In genomic region chr12:1533602-1534304, GRCh38 we compare ENCODE assay signal across 8 cellular contexts.
A peak's percentile ranks its signal among the peaks of the same experiment; 100 is the strongest.
DNase-seq lines count a peak whose midpoint lies in the region; ATAC-seq, FAIRE-seq and TF ChIP-seq lines count a peak whose summit lies in the region.

No MANE protein-coding gene starts in this region.

- TF ChIP-seq EP300 in HepG2 (IDR thresholded peaks at IDR 0.05; ENCODE audit: low read depth in 2 of 2, low read length in 2 of 2) (no peak), HepG2 (CRISPR knock-in tag; IDR thresholded peaks at IDR 0.05; ENCODE audit: borderline replicate concordance) (no peak)

- peaks cover 78% of the 10 kb centered on the region for H3K27me3 ChIP-seq in DOHH2 (ENCODE audit: control insufficient read depth, low read length)
- peaks cover 13 to 85% of the 10 kb centered on the region in 2 experiments; a peak in 4 of 5 replicates for H3K27me3 ChIP-seq in HepG2 (ENCODE audit: control insufficient read depth in 1 of 2, insufficient read depth in 2 of 2, low read length in 2 of 2)
- H3K27me3 ChIP-seq in PC-3 (ENCODE audit: low read length), result peaks cover 13% of the 10 kb centered on the region

- peaks cover 41% of the 10 kb centered on the region for H3K4me1 ChIP-seq in DOHH2 (ENCODE audit: control insufficient read depth, low read length)
- H3K4me1 ChIP-seq in HepG2 (ENCODE audit: insufficient read depth, low read length), result peaks cover 20% of the 10 kb centered on the region
- H3K4me1 ChIP-seq in PC-3 (ENCODE audit: insufficient read depth, low read length), result no peaks in the 10 kb centered on the region

- intact Hi-C loops in HepG2 (cut with micrococcal nuclease; ENCODE audit: unreplicated experiment), result no loop called here
- intact Hi-C loops in PC-3 (cut with micrococcal nuclease), result no loop called here

- H2AFZ ChIP-seq in HepG2 (ENCODE audit: low read length) (no peak overlapping the region), PC-3 (ENCODE audit: low read length) (no peak overlapping the region)

- POLR2A ChIA-PET in activated CD4-positive, alpha-beta T cell treated with anti-CD3 and anti-CD28 coated beads, Interleukin-2, amount 10 ng/mL, durations not matched to agents 7 days and 5 days (lab: Charles Lee), result no interaction called here
- POLR2A ChIA-PET in HepG2 (lab: Yijun Ruan, JAX) (no interaction called here), PC-3 (lab: Charles Lee; ENCODE audit: unreplicated experiment) (no interaction called here)

- H3K9me3 ChIP-seq in DOHH2 (ENCODE audit: control insufficient read depth, insufficient read depth, low read length), result no peaks in the 10 kb centered on the region
- H3K9me3 ChIP-seq in HepG2 (ENCODE audit: low read length), result no peaks in the 10 kb centered on the region
- H3K9me3 ChIP-seq in PC-3 (ENCODE audit: low read length), result no peaks in the 10 kb centered on the region

- TF ChIP-seq RAD21 in HepG2 (CRISPR knock-in tag; IDR thresholded peaks at IDR 0.05), result no peak

- no peak for TF ChIP-seq POLR2A in HepG2 (IDR thresholded peaks at IDR 0.05; ENCODE audit: insufficient read depth in 1 of 2, low read depth in 2 of 2, low read length in 2 of 2)

- H3K4me2 ChIP-seq in DOHH2 (ENCODE audit: low read length), result peak overlapping the region; percentile 59
- peak overlapping the region; percentile 30; the same call in 1 of the 2 replicates for H3K4me2 ChIP-seq in HepG2 (ENCODE audit: low read depth, low read length)
- no peak overlapping the region for H3K4me2 ChIP-seq in PC-3 (ENCODE audit: low read length)

- H3K4me3 ChIP-seq in DOHH2 (ENCODE audit: low read length) (peak overlapping the region; percentile 51), HepG2 (replicated peaks in 1 of 3; ENCODE audit: insufficient read depth in 1 of 3, low read depth in 2 of 3, low read length in 3 of 3) (peak overlapping the region in 1 of 3 experiments; percentile 27; a peak in 1 of 6 replicates), PC-3 (ENCODE audit: low read length) (no peak overlapping the region)

- no peak overlapping the region for H3K27ac ChIP-seq in DOHH2 (ENCODE audit: low read depth, low read length)
- no peak overlapping the region for H3K27ac ChIP-seq in HepG2 (ENCODE audit: extremely low read length, insufficient read depth, low read length)
- no peak overlapping the region for H3K27ac ChIP-seq in PC-3 (ENCODE audit: low read length)

- H3K4me3 Mint-ChIP-seq in activated CD4-positive, alpha-beta T cell treated with anti-CD3 and anti-CD28 coated beads, Interleukin-2, amount 10 ng/mL, durations not matched to agents 7 days and 5 days, result peak overlapping the region; percentile 25

- H3K9ac ChIP-seq in HepG2 (ENCODE audit: insufficient read depth, low read depth, low read length) (no peak overlapping the region), PC-3 (ENCODE audit: low read length) (no peak overlapping the region)

- ATAC-seq in HG03342 (IDR thresholded peaks at IDR 0.05; ENCODE audit: unreplicated experiment) (peak; percentile 50), HepG2 (peak; percentile 44), PC-3 (no peak)

- peak; percentile 14 for TF ChIP-seq CTCF in DOHH2 (IDR thresholded peaks at IDR 0.05; ENCODE audit: low read depth, low read length, poor library complexity, severe bottlenecking)
- no peak for TF ChIP-seq CTCF in HepG2 (CRISPR knock-in tag; IDR thresholded peaks at IDR 0.05)
- no peak for TF ChIP-seq CTCF in PC-3 (conservative IDR thresholded peaks at IDR 0.05; ENCODE audit: low read depth, low read length)

- H3K27ac Mint-ChIP-seq in activated CD4-positive, alpha-beta T cell treated with anti-CD3 and anti-CD28 coated beads, Interleukin-2, amount 10 ng/mL, durations not matched to agents 7 days and 5 days, result no peak overlapping the region

- no peaks in the 10 kb centered on the region for H3K9me2 ChIP-seq in DOHH2 (replicated peaks; ENCODE audit: control insufficient read depth, low read length)
- H3K9me2 ChIP-seq in PC-3 (replicated peaks; ENCODE audit: low read length), result no peaks in the 10 kb centered on the region

- H3F3A ChIP-seq in DOHH2 (ENCODE audit: control insufficient read depth, insufficient read depth) (peaks cover 6% of the 10 kb centered on the region), PC-3 (ENCODE audit: low read length, unreplicated experiment) (no peaks in the 10 kb centered on the region)

- no TSS peak for BruUV-seq in HepG2 (replicated peaks; lab: Mats Ljungman, UMichigan)
- no TSS peak for BruUV-seq in PC-3 (replicated peaks; lab: Mats Ljungman, UMichigan)

- CTCF ChIA-PET in activated CD4-positive, alpha-beta T cell treated with anti-CD3 and anti-CD28 coated beads, Interleukin-2, amount 10 ng/mL, durations not matched to agents 7 days and 5 days (lab: Charles Lee), result interaction anchor here (0.6 to 1.5 kb wide), 5 partner anchors 9 to 906 kb away, joined by 3 read pairs; no protein-coding TSS in a partner anchor
- CTCF ChIA-PET in HepG2 (lab: Yijun Ruan, JAX; ENCODE audit: low intra/inter-chr PET ratio, low total read pairs), result no interaction called here
- CTCF ChIA-PET in PC-3 (lab: Charles Lee), result no interaction called here

- no peaks in the 10 kb centered on the region for H3K36me3 Mint-ChIP-seq in activated CD4-positive, alpha-beta T cell treated with anti-CD3 and anti-CD28 coated beads, Interleukin-2, amount 10 ng/mL, durations not matched to agents 7 days and 5 days (ENCODE audit: low read depth)

- peaks cover 70% of the 10 kb centered on the region for H3K27me3 Mint-ChIP-seq in activated CD4-positive, alpha-beta T cell treated with anti-CD3 and anti-CD28 coated beads, Interleukin-2, amount 10 ng/mL, durations not matched to agents 7 days and 5 days

- no peak for FAIRE-seq in HepG2 (lab: Jason Lieb, UNC)

- H3K79me2 ChIP-seq in DOHH2 (ENCODE audit: control insufficient read depth, low read length), result no peaks in the 10 kb centered on the region
- H3K79me2 ChIP-seq in HepG2 (ENCODE audit: insufficient read depth, low read length), result no peaks in the 10 kb centered on the region
- H3K79me2 ChIP-seq in PC-3 (ENCODE audit: low read length), result no peaks in the 10 kb centered on the region

- H4K20me1 ChIP-seq in DOHH2 (ENCODE audit: control insufficient read depth, insufficient read depth, low read depth, low read length) (no peaks in the 10 kb centered on the region; the same call in none of the 2 replicates), HepG2 (ENCODE audit: insufficient read depth, low read length) (no peaks in the 10 kb centered on the region), PC-3 (ENCODE audit: low read length) (no peaks in the 10 kb centered on the region)

- DNase-seq in GM19240 (ENCODE audit: insufficient read length, low spot score) (peak; percentile 68), HepG2 (ENCODE audit: low spot score) (no peak), PC-3 (no peak), OCI-M2 (lab: John Stamatoyannopoulos, UW; ENCODE audit: unreplicated experiment) (no peak), C1 segment of cervical spinal cord (lab: John Stamatoyannopoulos, UW) (no peak)
- peak; percentile 60 for DNase-seq in activated CD4-positive, alpha-beta T cell treated with anti-CD3 and anti-CD28 coated beads, Interleukin-2, amount 10 ng/mL, durations not matched to agents 7 days and 5 days

- H3K36me3 ChIP-seq in DOHH2 (ENCODE audit: control insufficient read depth, low read length), result no peaks in the 10 kb centered on the region
- H3K36me3 ChIP-seq in HepG2 (replicated peaks in 1 of 2; ENCODE audit: control insufficient read depth in 1 of 2, insufficient read depth in 2 of 2, low read length in 2 of 2), result no peaks in the 10 kb centered on the region
- H3K36me3 ChIP-seq in PC-3 (ENCODE audit: low read depth, low read length), result no peaks in the 10 kb centered on the region

- H3K9me3 Mint-ChIP-seq in activated CD4-positive, alpha-beta T cell treated with anti-CD3 and anti-CD28 coated beads, Interleukin-2, amount 10 ng/mL, durations not matched to agents 7 days and 5 days, result no peaks in the 10 kb centered on the region

- in situ Hi-C loops in HepG2 (cut with HindIII; ENCODE audit: extremely low pct_ligation_motif_present, low pct_unique_long_range_greater_than_20kb), result no loop called here

- WGBS in HepG2 (ENCODE audit: low lambda C conversion rate), result 3% methylated on average over 14 of the region's 16 CpGs

- peaks cover 34% of the 10 kb centered on the region for H3K4me1 Mint-ChIP-seq in activated CD4-positive, alpha-beta T cell treated with anti-CD3 and anti-CD28 coated beads, Interleukin-2, amount 10 ng/mL, durations not matched to agents 7 days and 5 days

TF ChIP-seq in HepG2, 621 proteins besides CTCF, POLR2A, EP300 and RAD21:
- TF ChIP-seq KDM3A (CRISPR knock-in tag; IDR thresholded peaks at IDR 0.05; ENCODE audit: low read depth), result no peak
- TF ChIP-seq ZNF350 (CRISPR knock-in tag; IDR thresholded peaks at IDR 0.05; ENCODE audit: borderline replicate concordance, low read depth), result no peak
- TF ChIP-seq ZBTB39 (CRISPR knock-in tag; IDR thresholded peaks at IDR 0.05), result no peak
- peak; percentile 39; the same call in 1 of the 2 replicates for TF ChIP-seq ZFP91 (CRISPR knock-in tag; IDR thresholded peaks at IDR 0.05; ENCODE audit: borderline replicate concordance)

Comparison
In these comparisons a context has a peak if more than half of its experiments do, and no peak if none do; other contexts are left out.
1. DNase-seq: peak in GM19240 (single experiment) and activated CD4-positive, alpha-beta T cell treated with anti-CD3 and anti-CD28 coated beads, Interleukin-2, amount 10 ng/mL, durations not matched to agents 7 days and 5 days (single experiment); none in HepG2 (single experiment), PC-3 (single experiment), OCI-M2 (single experiment) and C1 segment of cervical spinal cord (0 of 14).